ENCODE assay signal across 1 cellular context in the genomic region with DNA sequence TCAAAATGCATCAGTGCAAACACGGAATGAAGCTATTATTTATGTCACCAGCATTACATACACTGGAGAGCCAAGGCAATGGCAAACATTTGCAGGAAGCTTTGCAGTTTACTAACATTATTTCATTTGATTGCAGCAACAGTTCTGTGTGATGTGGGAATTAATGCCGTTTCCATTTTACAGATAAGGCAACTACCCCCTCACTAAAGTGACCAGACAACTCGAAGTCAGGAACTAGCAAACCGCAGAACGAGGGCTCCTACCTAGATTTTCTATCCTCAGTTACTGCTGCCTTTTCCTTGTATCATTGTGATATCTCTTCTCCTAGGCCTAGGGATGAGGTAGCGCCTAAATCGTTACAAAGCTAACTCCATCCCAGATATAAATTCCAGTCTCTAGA.
TF ChIP-seq lines count a peak whose summit lies in the region.

No MANE protein-coding gene starts in this region.

TF ChIP-seq in SK-N-SH, 30 proteins besides CTCF, POLR2A, EP300 and RAD21 (continued from another document):
- TF ChIP-seq, protein P1, sequence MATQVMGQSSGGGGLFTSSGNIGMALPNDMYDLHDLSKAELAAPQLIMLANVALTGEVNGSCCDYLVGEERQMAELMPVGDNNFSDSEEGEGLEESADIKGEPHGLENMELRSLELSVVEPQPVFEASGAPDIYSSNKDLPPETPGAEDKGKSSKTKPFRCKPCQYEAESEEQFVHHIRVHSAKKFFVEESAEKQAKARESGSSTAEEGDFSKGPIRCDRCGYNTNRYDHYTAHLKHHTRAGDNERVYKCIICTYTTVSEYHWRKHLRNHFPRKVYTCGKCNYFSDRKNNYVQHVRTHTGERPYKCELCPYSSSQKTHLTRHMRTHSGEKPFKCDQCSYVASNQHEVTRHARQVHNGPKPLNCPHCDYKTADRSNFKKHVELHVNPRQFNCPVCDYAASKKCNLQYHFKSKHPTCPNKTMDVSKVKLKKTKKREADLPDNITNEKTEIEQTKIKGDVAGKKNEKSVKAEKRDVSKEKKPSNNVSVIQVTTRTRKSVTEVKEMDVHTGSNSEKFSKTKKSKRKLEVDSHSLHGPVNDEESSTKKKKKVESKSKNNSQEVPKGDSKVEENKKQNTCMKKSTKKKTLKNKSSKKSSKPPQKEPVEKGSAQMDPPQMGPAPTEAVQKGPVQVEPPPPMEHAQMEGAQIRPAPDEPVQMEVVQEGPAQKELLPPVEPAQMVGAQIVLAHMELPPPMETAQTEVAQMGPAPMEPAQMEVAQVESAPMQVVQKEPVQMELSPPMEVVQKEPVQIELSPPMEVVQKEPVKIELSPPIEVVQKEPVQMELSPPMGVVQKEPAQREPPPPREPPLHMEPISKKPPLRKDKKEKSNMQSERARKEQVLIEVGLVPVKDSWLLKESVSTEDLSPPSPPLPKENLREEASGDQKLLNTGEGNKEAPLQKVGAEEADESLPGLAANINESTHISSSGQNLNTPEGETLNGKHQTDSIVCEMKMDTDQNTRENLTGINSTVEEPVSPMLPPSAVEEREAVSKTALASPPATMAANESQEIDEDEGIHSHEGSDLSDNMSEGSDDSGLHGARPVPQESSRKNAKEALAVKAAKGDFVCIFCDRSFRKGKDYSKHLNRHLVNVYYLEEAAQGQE (IDR thresholded peaks at IDR 0.05; ENCODE audit: low read depth, low read length), result no peak
- TF ChIP-seq MEF2A (IDR thresholded peaks at IDR 0.05; ENCODE audit: borderline replicate concordance, low read depth), result no peak
- no peak for TF ChIP-seq TCF12 (IDR thresholded peaks at IDR 0.05)
- no peak for TF ChIP-seq ELF1 (IDR thresholded peaks at IDR 0.05)
- no peak for TF ChIP-seq FOXJ3 (CRISPR knock-in tag; IDR thresholded peaks at IDR 0.05)
